ENCODE assay signal across 1 cellular context in the genomic region with DNA sequence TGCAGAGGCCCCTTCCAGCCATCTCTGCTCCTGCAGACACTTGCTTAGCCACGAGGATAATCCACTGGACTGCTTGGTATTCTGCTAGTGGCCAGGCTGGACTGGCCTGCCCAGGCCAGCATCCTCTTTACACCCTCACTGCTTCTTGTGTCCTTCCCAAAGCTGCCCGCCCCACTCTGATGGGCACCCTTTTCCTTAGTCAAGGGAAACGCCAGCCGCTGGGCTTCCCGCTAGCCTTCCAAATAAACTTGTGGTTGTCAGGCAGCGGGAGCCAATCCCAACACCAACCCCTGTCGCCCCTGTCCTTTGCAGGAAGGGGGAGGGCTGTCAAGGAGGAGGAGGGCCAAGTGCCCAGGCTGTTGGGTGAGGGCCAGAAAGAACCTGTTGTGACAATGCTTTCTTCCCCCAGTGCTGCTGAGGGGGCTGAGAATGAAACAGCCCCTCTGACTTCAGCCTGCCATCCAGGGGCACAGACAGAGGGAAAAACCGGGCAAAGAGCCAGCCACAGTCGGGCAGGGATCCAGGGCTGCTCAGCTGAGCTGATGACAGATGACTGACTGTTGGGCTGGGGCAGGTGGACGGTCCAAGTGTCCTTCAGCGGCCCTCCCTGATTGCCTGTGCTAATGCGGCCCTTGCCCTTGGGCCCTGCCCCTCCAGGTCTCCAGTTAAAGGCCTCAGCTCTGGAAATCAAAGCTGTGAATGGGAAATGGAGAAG.
TF ChIP-seq lines count a peak whose summit lies in the region.

No MANE protein-coding gene starts in this region.

TF ChIP-seq in HEK293, 187 proteins besides CTCF, POLR2A, EP300 and RAD21:
- TF ChIP-seq ZBTB17 (tag by site-specific recombination; IDR thresholded peaks at IDR 0.05) = peak; percentile 56; the same call in 1 of the 2 replicates
- peak; percentile 82 for TF ChIP-seq PATZ1 (tag by site-specific recombination; IDR thresholded peaks at IDR 0.05)
- peak; percentile 55 for TF ChIP-seq ZNF341 (tag by site-specific recombination; IDR thresholded peaks at IDR 0.05; ENCODE audit: low read depth)
- TF ChIP-seq, protein P1, sequence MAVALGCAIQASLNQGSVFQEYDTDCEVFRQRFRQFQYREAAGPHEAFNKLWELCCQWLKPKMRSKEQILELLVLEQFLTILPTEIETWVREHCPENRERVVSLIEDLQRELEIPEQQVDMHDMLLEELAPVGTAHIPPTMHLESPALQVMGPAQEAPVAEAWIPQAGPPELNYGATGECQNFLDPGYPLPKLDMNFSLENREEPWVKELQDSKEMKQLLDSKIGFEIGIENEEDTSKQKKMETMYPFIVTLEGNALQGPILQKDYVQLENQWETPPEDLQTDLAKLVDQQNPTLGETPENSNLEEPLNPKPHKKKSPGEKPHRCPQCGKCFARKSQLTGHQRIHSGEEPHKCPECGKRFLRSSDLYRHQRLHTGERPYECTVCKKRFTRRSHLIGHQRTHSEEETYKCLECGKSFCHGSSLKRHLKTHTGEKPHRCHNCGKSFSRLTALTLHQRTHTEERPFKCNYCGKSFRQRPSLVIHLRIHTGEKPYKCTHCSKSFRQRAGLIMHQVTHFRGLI (tag by site-specific recombination; IDR thresholded peaks at IDR 0.05) = peak; percentile 78
- 0 out of 2 replicates have a peak, but pooled peaks have one; percentile 15 for TF ChIP-seq IKZF3 (tag by site-specific recombination; IDR thresholded peaks at IDR 0.05)
- TF ChIP-seq, protein P2, sequence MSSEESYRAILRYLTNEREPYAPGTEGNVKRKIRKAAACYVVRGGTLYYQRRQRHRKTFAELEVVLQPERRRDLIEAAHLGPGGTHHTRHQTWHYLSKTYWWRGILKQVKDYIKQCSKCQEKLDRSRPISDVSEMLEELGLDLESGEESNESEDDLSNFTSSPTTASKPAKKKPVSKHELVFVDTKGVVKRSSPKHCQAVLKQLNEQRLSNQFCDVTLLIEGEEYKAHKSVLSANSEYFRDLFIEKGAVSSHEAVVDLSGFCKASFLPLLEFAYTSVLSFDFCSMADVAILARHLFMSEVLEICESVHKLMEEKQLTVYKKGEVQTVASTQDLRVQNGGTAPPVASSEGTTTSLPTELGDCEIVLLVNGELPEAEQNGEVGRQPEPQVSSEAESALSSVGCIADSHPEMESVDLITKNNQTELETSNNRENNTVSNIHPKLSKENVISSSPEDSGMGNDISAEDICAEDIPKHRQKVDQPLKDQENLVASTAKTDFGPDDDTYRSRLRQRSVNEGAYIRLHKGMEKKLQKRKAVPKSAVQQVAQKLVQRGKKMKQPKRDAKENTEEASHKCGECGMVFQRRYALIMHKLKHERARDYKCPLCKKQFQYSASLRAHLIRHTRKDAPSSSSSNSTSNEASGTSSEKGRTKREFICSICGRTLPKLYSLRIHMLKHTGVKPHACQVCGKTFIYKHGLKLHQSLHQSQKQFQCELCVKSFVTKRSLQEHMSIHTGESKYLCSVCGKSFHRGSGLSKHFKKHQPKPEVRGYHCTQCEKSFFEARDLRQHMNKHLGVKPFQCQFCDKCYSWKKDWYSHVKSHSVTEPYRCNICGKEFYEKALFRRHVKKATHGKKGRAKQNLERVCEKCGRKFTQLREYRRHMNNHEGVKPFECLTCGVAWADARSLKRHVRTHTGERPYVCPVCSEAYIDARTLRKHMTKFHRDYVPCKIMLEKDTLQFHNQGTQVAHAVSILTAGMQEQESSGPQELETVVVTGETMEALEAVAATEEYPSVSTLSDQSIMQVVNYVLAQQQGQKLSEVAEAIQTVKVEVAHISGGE (tag by site-specific recombination; conservative IDR thresholded peaks at IDR 0.05; ENCODE audit: low read depth) = peak; percentile 80
- TF ChIP-seq SCRT2 (tag by site-specific recombination; IDR thresholded peaks at IDR 0.05) = peak; percentile 81
- peak; percentile 72 for TF ChIP-seq OSR2 (tag by site-specific recombination; IDR thresholded peaks at IDR 0.05)
- peak; percentile 88 for TF ChIP-seq ZBTB8A (tag by site-specific recombination; IDR thresholded peaks at IDR 0.05)
- peak; percentile 69; the same call in 1 of the 2 replicates for TF ChIP-seq ZNF660 (tag by site-specific recombination; IDR thresholded peaks at IDR 0.05)
- TF ChIP-seq ZNF366 (tag by site-specific recombination; conservative IDR thresholded peaks at IDR 0.05) = peak; percentile 62
- TF ChIP-seq SCRT1 (tag by site-specific recombination; IDR thresholded peaks at IDR 0.05; ENCODE audit: borderline replicate concordance) = 0 out of 2 replicates have a peak, but pooled peaks have one; percentile 25
- peak; percentile 62; the same call in 1 of the 2 replicates for TF ChIP-seq ZXDB (tag by site-specific recombination; IDR thresholded peaks at IDR 0.05)
- TF ChIP-seq, protein P3, sequence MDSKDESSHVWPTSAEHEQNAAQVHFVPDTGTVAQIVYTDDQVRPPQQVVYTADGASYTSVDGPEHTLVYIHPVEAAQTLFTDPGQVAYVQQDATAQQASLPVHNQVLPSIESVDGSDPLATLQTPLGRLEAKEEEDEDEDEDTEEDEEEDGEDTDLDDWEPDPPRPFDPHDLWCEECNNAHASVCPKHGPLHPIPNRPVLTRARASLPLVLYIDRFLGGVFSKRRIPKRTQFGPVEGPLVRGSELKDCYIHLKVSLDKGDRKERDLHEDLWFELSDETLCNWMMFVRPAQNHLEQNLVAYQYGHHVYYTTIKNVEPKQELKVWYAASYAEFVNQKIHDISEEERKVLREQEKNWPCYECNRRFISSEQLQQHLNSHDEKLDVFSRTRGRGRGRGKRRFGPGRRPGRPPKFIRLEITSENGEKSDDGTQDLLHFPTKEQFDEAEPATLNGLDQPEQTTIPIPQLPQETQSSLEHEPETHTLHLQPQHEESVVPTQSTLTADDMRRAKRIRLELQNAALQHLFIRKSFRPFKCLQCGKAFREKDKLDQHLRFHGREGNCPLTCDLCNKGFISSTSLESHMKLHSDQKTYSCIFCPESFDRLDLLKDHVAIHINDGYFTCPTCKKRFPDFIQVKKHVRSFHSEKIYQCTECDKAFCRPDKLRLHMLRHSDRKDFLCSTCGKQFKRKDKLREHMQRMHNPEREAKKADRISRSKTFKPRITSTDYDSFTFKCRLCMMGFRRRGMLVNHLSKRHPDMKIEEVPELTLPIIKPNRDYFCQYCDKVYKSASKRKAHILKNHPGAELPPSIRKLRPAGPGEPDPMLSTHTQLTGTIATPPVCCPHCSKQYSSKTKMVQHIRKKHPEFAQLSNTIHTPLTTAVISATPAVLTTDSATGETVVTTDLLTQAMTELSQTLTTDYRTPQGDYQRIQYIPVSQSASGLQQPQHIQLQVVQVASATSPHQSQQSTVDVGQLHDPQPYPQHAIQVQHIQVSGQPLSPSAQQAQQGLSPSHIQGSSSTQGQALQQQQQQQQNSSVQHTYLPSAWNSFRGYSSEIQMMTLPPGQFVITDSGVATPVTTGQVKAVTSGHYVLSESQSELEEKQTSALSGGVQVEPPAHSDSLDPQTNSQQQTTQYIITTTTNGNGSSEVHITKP (tag by site-specific recombination; IDR thresholded peaks at IDR 0.05) = peak; percentile 54
- TF ChIP-seq SP7 (tag by site-specific recombination; IDR thresholded peaks at IDR 0.05) = 0 out of 2 replicates have a peak, but pooled peaks have one; percentile 29
- TF ChIP-seq ZNF692 (tag by site-specific recombination; IDR thresholded peaks at IDR 0.05) = peak; percentile 57; the same call in 1 of the 2 replicates
- TF ChIP-seq, protein P4, sequence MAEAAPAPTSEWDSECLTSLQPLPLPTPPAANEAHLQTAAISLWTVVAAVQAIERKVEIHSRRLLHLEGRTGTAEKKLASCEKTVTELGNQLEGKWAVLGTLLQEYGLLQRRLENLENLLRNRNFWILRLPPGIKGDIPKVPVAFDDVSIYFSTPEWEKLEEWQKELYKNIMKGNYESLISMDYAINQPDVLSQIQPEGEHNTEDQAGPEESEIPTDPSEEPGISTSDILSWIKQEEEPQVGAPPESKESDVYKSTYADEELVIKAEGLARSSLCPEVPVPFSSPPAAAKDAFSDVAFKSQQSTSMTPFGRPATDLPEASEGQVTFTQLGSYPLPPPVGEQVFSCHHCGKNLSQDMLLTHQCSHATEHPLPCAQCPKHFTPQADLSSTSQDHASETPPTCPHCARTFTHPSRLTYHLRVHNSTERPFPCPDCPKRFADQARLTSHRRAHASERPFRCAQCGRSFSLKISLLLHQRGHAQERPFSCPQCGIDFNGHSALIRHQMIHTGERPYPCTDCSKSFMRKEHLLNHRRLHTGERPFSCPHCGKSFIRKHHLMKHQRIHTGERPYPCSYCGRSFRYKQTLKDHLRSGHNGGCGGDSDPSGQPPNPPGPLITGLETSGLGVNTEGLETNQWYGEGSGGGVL (tag by site-specific recombination; IDR thresholded peaks at IDR 0.05) = peak; percentile 87
- 0 out of 2 replicates have a peak, but pooled peaks have one; percentile 36 for TF ChIP-seq ZNF335 (tag by site-specific recombination; conservative IDR thresholded peaks at IDR 0.05)
- 0 out of 2 replicates have a peak, but pooled peaks have one; percentile 13 for TF ChIP-seq GLIS2 (tag by site-specific recombination; IDR thresholded peaks at IDR 0.05)
- TF ChIP-seq, protein P5, sequence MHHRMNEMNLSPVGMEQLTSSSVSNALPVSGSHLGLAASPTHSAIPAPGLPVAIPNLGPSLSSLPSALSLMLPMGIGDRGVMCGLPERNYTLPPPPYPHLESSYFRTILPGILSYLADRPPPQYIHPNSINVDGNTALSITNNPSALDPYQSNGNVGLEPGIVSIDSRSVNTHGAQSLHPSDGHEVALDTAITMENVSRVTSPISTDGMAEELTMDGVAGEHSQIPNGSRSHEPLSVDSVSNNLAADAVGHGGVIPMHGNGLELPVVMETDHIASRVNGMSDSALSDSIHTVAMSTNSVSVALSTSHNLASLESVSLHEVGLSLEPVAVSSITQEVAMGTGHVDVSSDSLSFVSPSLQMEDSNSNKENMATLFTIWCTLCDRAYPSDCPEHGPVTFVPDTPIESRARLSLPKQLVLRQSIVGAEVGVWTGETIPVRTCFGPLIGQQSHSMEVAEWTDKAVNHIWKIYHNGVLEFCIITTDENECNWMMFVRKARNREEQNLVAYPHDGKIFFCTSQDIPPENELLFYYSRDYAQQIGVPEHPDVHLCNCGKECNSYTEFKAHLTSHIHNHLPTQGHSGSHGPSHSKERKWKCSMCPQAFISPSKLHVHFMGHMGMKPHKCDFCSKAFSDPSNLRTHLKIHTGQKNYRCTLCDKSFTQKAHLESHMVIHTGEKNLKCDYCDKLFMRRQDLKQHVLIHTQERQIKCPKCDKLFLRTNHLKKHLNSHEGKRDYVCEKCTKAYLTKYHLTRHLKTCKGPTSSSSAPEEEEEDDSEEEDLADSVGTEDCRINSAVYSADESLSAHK (tag by site-specific recombination; IDR thresholded peaks at IDR 0.05) = 0 out of 2 replicates have a peak, but pooled peaks have one; percentile 21
